In genomic region chr3:145815707-145816413, GRCh38 we compare ENCODE assay signal across 18 cellular contexts.
"Had no signal": no experiment of that assay in that cellular context is flagged by ENCODE, and none has a peak within 500 bp of the region (broad histone marks: within the 10 kb centered on the region; RNA-seq: fewer than 3 reads in every experiment).

No MANE protein-coding gene starts in this region.

- H3K27me3 ChIP-seq: breast epithelium, heart right ventricle, upper lobe of left lung had no signal

- H3K27ac ChIP-seq: breast epithelium, heart right ventricle, thoracic aorta, upper lobe of left lung had no signal

- ATAC-seq: activated CD4-positive, CD25-positive, alpha-beta regulatory T cell treated with anti-CD3 and anti-CD28 coated beads, Interleukin-2, amount 50 U/mL, for 24 hours; esophagus mucosa; heart right ventricle; left lobe of liver; sciatic nerve; stimulated activated memory B cell treated with anti-CD40 and anti-IgM and Interleukin-4, amounts not matched to agents 10 μg/mL and 1 μg/mL and 100 μg/mL, for 72 hours had no signal

- H3K4me1 ChIP-seq: breast epithelium, heart right ventricle, upper lobe of left lung had no signal

- DNase-seq: activated CD4-positive, alpha-beta T cell treated with anti-CD3 and anti-CD28 coated beads, Interleukin-2, amount 10 ng/mL, durations not matched to agents 7 days and 5 days; activated CD8-positive, alpha-beta memory T cell treated with anti-CD3 and anti-CD28 coated beads, Interleukin-2, amount 50 U/mL, for 48 hours; activated gamma-delta T cell; activated T-cell treated with anti-CD3 and anti-CD28 coated beads, Interleukin-2, amount 50 U/mL, for 48 hours; cortex of kidney; effector CD4-positive, alpha-beta T cell; heart right ventricle; kidney; stimulated activated CD4-positive, alpha-beta T cell treated with anti-CD3 and anti-CD28 coated beads, Interleukin-4, amount 100 ng/mL, for 4 hours; upper lobe of left lung had no signal

- H3K36me3 ChIP-seq: breast epithelium, heart right ventricle, thoracic aorta, upper lobe of left lung had no signal

- H3K4me3 ChIP-seq: breast epithelium, heart right ventricle, lung, thoracic aorta, upper lobe of left lung had no signal
